Comparison of ENCODE assay signal across 14 cellular contexts in genomic region chr9:92507005-92507404, GRCh38. TPM values are rescaled to one million over a fixed set of nuclear protein-coding genes. Genes with fewer than 3 reads are reported as not detected.
DNase-seq lines count a peak whose midpoint lies in the region; ATAC-seq and TF ChIP-seq lines count a peak whose summit lies in the region.
"Had no signal": no experiment of that assay in that cellular context is flagged by ENCODE, and none has a peak within 500 bp of the region (broad histone marks: within the 10 kb centered on the region; RNA-seq: fewer than 3 reads in every experiment).

No MANE protein-coding gene starts in this region.

- no peaks in the 10 kb centered on the region for H3K9me3 ChIP-seq in heart left ventricle
- no peaks in the 10 kb centered on the region for H3K9me3 ChIP-seq in lower lobe of right lung
- no peaks in the 10 kb centered on the region for H3K9me3 ChIP-seq in vagina

- no peak for DNase-seq in heart left ventricle
- no peak for DNase-seq in Right ventricle myocardium superior
- no peak for DNase-seq in chondrocyte (ENCODE audit: low spot score)
- DNase-seq in lower lobe of right lung, result no peak
- no peak for DNase-seq in vagina (ENCODE audit: extremely low spot score in 2 of 2)
- no peak for DNase-seq in SKM-1 treated with dmso at 0.1 percent for 144 hours (lab: John Stamatoyannopoulos, UW; ENCODE audit: unreplicated experiment)
- DNase-seq in HuH-7.5 (ENCODE audit: low spot score), result no peak
- DNase-seq: activated naive CD8-positive, alpha-beta T cell treated with anti-CD3 and anti-CD28 coated beads, Interleukin-2, amount 50 U/mL, for 24 hours; dermis blood vessel endothelial cell; H9; natural killer cell; NCI-H2171 had no signal

- intact Hi-C loops in heart left ventricle (cut with DNase I) (loop anchor here in 4 of 10 donors (5.0 to 10.0 kb wide), 3 partner anchors 98 to 128 kb away; no protein-coding TSS in a partner anchor), Right ventricle myocardium superior (cut with DNase I) (no loop called here), lower lobe of right lung (cut with DNase I) (no loop called here), vagina (cut with DNase I) (loop anchor here (10.0 kb wide), 1 partner anchor 128 kb away; no protein-coding TSS in a partner anchor)

- H3K4me1 Mint-ChIP-seq in chondrocyte (ENCODE audit: low read depth), result peaks cover 75% of the 10 kb centered on the region
- H3K4me1 Mint-ChIP-seq: natural killer cell had no signal

- no peaks in the 10 kb centered on the region for H3K27me3 Mint-ChIP-seq in chondrocyte (ENCODE audit: low read depth)
- H3K27me3 Mint-ChIP-seq: activated naive CD8-positive, alpha-beta T cell treated with anti-CD3 and anti-CD28 coated beads, Interleukin-2, amount 50 U/mL, for 24 hours had no signal

- H3K36me3 Mint-ChIP-seq in chondrocyte (ENCODE audit: low read depth), result peaks cover 5% of the 10 kb centered on the region
- H3K36me3 Mint-ChIP-seq: natural killer cell, WTC11 had no signal

- peak overlapping the region; percentile 9 for H3K4me3 Mint-ChIP-seq in chondrocyte (ENCODE audit: unreplicated experiment)
- H3K4me3 Mint-ChIP-seq: activated naive CD8-positive, alpha-beta T cell treated with anti-CD3 and anti-CD28 coated beads, Interleukin-2, amount 50 U/mL, for 24 hours; H9; natural killer cell; WTC11 had no signal

- TF ChIP-seq POLR2A in heart left ventricle (IDR thresholded peaks at IDR 0.05) (no peak), vagina (IDR thresholded peaks at IDR 0.05) (no peak)

- H3K4me3 ChIP-seq in heart left ventricle (no peak overlapping the region), lower lobe of right lung (no peak overlapping the region), vagina (no peak overlapping the region)

- H3K27ac ChIP-seq in heart left ventricle, result peak overlapping the region in 11 of 12 donors; percentile 18 to 65 (median 54)
- peak overlapping the region; percentile 32 for H3K27ac ChIP-seq in lower lobe of right lung
- H3K27ac ChIP-seq in vagina, result peak overlapping the region; percentile 66

- peaks cover 0 to 2% (median 0%) of the 10 kb centered on the region in 9 donors for H3K36me3 ChIP-seq in heart left ventricle
- H3K36me3 ChIP-seq in lower lobe of right lung, result no peaks in the 10 kb centered on the region
- H3K36me3 ChIP-seq in vagina, result no peaks in the 10 kb centered on the region

- H3K27ac Mint-ChIP-seq in chondrocyte (ENCODE audit: unreplicated experiment), result peak overlapping the region; percentile 99
- H3K27ac Mint-ChIP-seq: activated naive CD8-positive, alpha-beta T cell treated with anti-CD3 and anti-CD28 coated beads, Interleukin-2, amount 50 U/mL, for 24 hours; natural killer cell; WTC11 had no signal

- ATAC-seq in heart left ventricle, result no peak
- no peak for ATAC-seq in Right ventricle myocardium superior (ENCODE audit: poor library complexity)
- ATAC-seq in lower lobe of right lung, result no peak
- ATAC-seq in HG02981 (IDR thresholded peaks at IDR 0.05; ENCODE audit: unreplicated experiment), result no peak
- ATAC-seq: activated naive CD8-positive, alpha-beta T cell treated with anti-CD3 and anti-CD28 coated beads, Interleukin-2, amount 50 U/mL, for 24 hours; natural killer cell; WTC11 had no signal

- H3K9me3 Mint-ChIP-seq in chondrocyte (ENCODE audit: low read depth), result no peaks in the 10 kb centered on the region
- H3K9me3 Mint-ChIP-seq: activated naive CD8-positive, alpha-beta T cell treated with anti-CD3 and anti-CD28 coated beads, Interleukin-2, amount 50 U/mL, for 24 hours; H9; natural killer cell; WTC11 had no signal

- H3K4me1 ChIP-seq in heart left ventricle (peaks cover 0 to 65% (median 34%) of the 10 kb centered on the region in 12 donors), lower lobe of right lung (peaks cover 7% of the 10 kb centered on the region), vagina (peaks cover 56% of the 10 kb centered on the region)

- WGBS in heart left ventricle, 4 donors, result 85 to 92% (median 87%) methylated on average over 2 of the region's 2 CpGs

- H3K27me3 ChIP-seq in heart left ventricle (no peaks in the 10 kb centered on the region), lower lobe of right lung (ENCODE audit: low read depth) (no peaks in the 10 kb centered on the region), vagina (no peaks in the 10 kb centered on the region)

- TF ChIP-seq CTCF in heart left ventricle (IDR thresholded peaks at IDR 0.05), result no peak
- peak; percentile 42 for TF ChIP-seq CTCF in chondrocyte (IDR thresholded peaks at IDR 0.05)
- TF ChIP-seq CTCF in lower lobe of right lung (IDR thresholded peaks at IDR 0.05), result no peak
- TF ChIP-seq CTCF in vagina (IDR thresholded peaks at IDR 0.05), result no peak

RNA-seq across cellular contexts. Expression of gene ASPN, which starts 24.7 kb away (rescaled TPM):
- 10 to 100 TPM in 7 of 9 donors, 1 to 10 TPM in 2; 6.6 to 36.3 (median 18.0) TPM for total RNA-seq in heart left ventricle
- 1 to 10 TPM; 4.6 to 8.0 TPM for polyA plus RNA-seq in heart left ventricle
- 4.8 TPM for total RNA-seq in Right ventricle myocardium superior
- 335 to 385 TPM (median 376 TPM) in 3 replicates for total RNA-seq in chondrocyte
- 2.3 TPM for total RNA-seq in lower lobe of right lung
- 2.9 TPM for total RNA-seq in vagina
- total RNA-seq: dermis blood vessel endothelial cell, H9, natural killer cell, WTC11 had no signal

RNA-seq across cellular contexts. Expression of gene ECM2, which starts 28.8 kb away (rescaled TPM):
- 10 to 100 TPM in 5 of 9 donors, 1 to 10 TPM in 4; 3.1 to 32.4 (median 10.1) TPM for total RNA-seq in heart left ventricle
- polyA plus RNA-seq in heart left ventricle, result 1 to 10 TPM; 1.6 to 4.4 TPM
- 5.6 TPM for total RNA-seq in Right ventricle myocardium superior
- 31.7 to 39.6 TPM (median 34.2 TPM) in 3 replicates for total RNA-seq in chondrocyte
- 9.4 TPM for total RNA-seq in lower lobe of right lung
- total RNA-seq in vagina, result 10.8 TPM
- total RNA-seq: dermis blood vessel endothelial cell, H9, natural killer cell, WTC11 had no signal
